In the genomic region with DNA sequence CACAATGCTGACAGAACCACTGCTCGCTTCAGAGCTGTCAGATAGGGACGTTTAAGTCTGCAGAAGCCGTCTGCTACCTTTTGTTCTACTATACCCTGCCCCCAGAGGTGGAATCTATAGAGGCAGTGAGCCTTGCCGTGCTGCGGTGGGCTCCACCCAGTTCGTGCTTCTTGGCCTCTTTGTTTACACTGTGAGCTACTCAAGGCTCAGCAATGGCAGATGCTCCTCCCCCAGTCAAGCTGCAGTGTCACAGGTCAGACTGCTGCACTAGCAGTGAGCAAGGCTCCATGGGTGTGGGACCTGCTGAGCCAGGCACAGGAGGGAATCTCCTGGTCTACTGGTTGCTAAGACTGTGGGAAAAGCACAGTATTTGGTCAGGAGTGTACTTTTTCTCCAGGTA, we compare ENCODE assay signal across 12 cellular contexts. TPM values are rescaled to one million over a fixed set of nuclear protein-coding genes. Genes with fewer than 3 reads are reported as not detected.
DNase-seq lines count a peak whose midpoint lies in the region; ATAC-seq and TF ChIP-seq lines count a peak whose summit lies in the region.
"Had no signal": no experiment of that assay in that cellular context is flagged by ENCODE, and none has a peak within 500 bp of the region (broad histone marks: within the 10 kb centered on the region; RNA-seq: fewer than 3 reads in every experiment).

No MANE protein-coding gene starts in this region.

- H3K27ac ChIP-seq in PC-9 (no peak overlapping the region), Peyer's patch (no peak overlapping the region)
- H3K27ac ChIP-seq: BLaER1, thoracic aorta had no signal

- H3K9me2 ChIP-seq in PC-9 (ENCODE audit: insufficient read depth): no peaks in the 10 kb centered on the region

- H3K79me2 ChIP-seq in PC-9 (ENCODE audit: low read depth): no peaks in the 10 kb centered on the region

- ATAC-seq in HG02763 (IDR thresholded peaks at IDR 0.05; ENCODE audit: unreplicated experiment) (no peak), GM18907 (IDR thresholded peaks at IDR 0.05; ENCODE audit: unreplicated experiment) (no peak)
- ATAC-seq: naive thymus-derived CD4-positive, alpha-beta T cell had no signal

- BruUV-seq in PC-9 (replicated peaks; lab: Mats Ljungman, UMichigan): no TSS peak

- no peaks in the 10 kb centered on the region for H3K36me3 ChIP-seq in PC-9 (ENCODE audit: low read depth)
- no peaks in the 10 kb centered on the region for H3K36me3 ChIP-seq in Peyer's patch
- H3K36me3 ChIP-seq: BLaER1, thoracic aorta had no signal

- H3K4me3 ChIP-seq in PC-9 (peak overlapping the region; percentile 39; the same call in 1 of the 2 replicates), Peyer's patch (no peak overlapping the region)
- H3K4me3 ChIP-seq: BLaER1, thoracic aorta had no signal

- no peaks in the 10 kb centered on the region for H3K9me3 ChIP-seq in PC-9 (ENCODE audit: insufficient read depth, low read depth)
- H3K9me3 ChIP-seq in Peyer's patch: no peaks in the 10 kb centered on the region
- H3K9me3 ChIP-seq: thoracic aorta had no signal

- intact Hi-C loops in PC-9 (cut with micrococcal nuclease; ENCODE audit: unreplicated experiment): loop anchor here (2.0 kb wide), 1 partner anchor 43 kb away; no protein-coding TSS in a partner anchor

- peak overlapping the region; percentile 80 for H3K4me2 ChIP-seq in PC-9
- H3K4me2 ChIP-seq: BLaER1 had no signal

- DNase-seq in CMK (ENCODE audit: low read depth) (peak; percentile 56), HT1080 (ENCODE audit: low read depth) (peak; percentile 61), PC-9 (peak; percentile 87 to 90), glomerular visceral epithelial cell (ENCODE audit: extremely low spot score) (peak; percentile 42), Peyer's patch (no peak)
- DNase-seq in stimulated activated CD4-positive, alpha-beta T cell treated with anti-CD3 and anti-CD28 coated beads, Interleukin-1b, Interleukin-23, amount 100 ng/mL, for 48 hours: no peak
- DNase-seq: naive thymus-derived CD4-positive, alpha-beta T cell; stimulated activated CD4-positive, alpha-beta T cell treated with anti-CD3 and anti-CD28 coated beads, Interleukin-4, amount 100 ng/mL, for 1 hour had no signal

- CTCF ChIA-PET in PC-9 (lab: Charles Lee): interaction anchor here (0.7 to 1.4 kb wide), 3 partner anchors 8 to 213 kb away, joined by 4 to 6 read pairs (median 4); a partner anchor contains a TSS

- peak overlapping the region; percentile 68; the same call in 1 of the 2 replicates for H2AFZ ChIP-seq in PC-9

- no peak for TF ChIP-seq POLR2A in Peyer's patch (IDR thresholded peaks at IDR 0.05)

- no peaks in the 10 kb centered on the region for H4K20me1 ChIP-seq in PC-9 (ENCODE audit: insufficient read depth)
- H4K20me1 ChIP-seq: BLaER1 had no signal

- peaks cover 12% of the 10 kb centered on the region for H3K4me1 ChIP-seq in PC-9 (replicated peaks; ENCODE audit: insufficient read depth)
- peaks cover 0 to 10% (median 0%) of the 10 kb centered on the region in 4 donors for H3K4me1 ChIP-seq in Peyer's patch
- H3K4me1 ChIP-seq: BLaER1 had no signal

- H3K27me3 ChIP-seq in PC-9 (ENCODE audit: insufficient read depth, low read depth) (no peaks in the 10 kb centered on the region), Peyer's patch (no peaks in the 10 kb centered on the region)
- H3K27me3 ChIP-seq: BLaER1 had no signal

- no peaks in the 10 kb centered on the region for H3F3A ChIP-seq in PC-9 (ENCODE audit: insufficient read depth, low read depth)

- POLR2A ChIA-PET in PC-9 (lab: Charles Lee; ENCODE audit: unreplicated experiment): interaction anchor here (0.6 kb wide), 2 partner anchors 11 to 48 kb away, joined by 3 read pairs; no protein-coding TSS in a partner anchor

- TF ChIP-seq CTCF in PC-9 (conservative IDR thresholded peaks at IDR 0.05) (peak; percentile 35; the same call in 1 of the 2 replicates), Peyer's patch (IDR thresholded peaks at IDR 0.05) (no peak)

RNA-seq across cellular contexts. Expression of a gene that starts 47.1 kb away (rescaled TPM):
- total RNA-seq in HT1080 (2014; rRNA removed; shearing (Covaris generic)): 1.2 and 1.5 TPM in 2 replicates
- 3.3 and 5.3 TPM in 2 replicates for polyA plus RNA-seq in HT1080 (2015; cell fraction: cytosol; rRNA removed)
- 3.8 and 4.2 TPM in 2 replicates for polyA plus RNA-seq in HT1080 (2015; cell fraction: nucleus; rRNA removed)
- total RNA-seq in PC-9 (2021): 20.6 and 34.8 TPM in 2 replicates
- 10 to 100 TPM in 2 of 4 donors, 1 to 10 TPM in 2; 4.1 to 22.0 (median 9.9) TPM for total RNA-seq in Peyer's patch

RNA-seq across cellular contexts. Expression of a gene that starts 47.1 kb away (rescaled TPM):
- total RNA-seq in HT1080 (2014; rRNA removed; shearing (Covaris generic)): 26.6 and 30.1 TPM in 2 replicates
- 36.5 and 52.6 TPM in 2 replicates for polyA plus RNA-seq in HT1080 (2015; cell fraction: cytosol; rRNA removed)
- 65.4 and 75.4 TPM in 2 replicates for polyA plus RNA-seq in HT1080 (2015; cell fraction: nucleus; rRNA removed)
- total RNA-seq in PC-9 (2021) (80.1 and 113 TPM in 2 replicates), Peyer's patch (10 to 100 TPM; 19.8 to 52.5 (median 40.3) TPM)

Comparison
In these comparisons a context has a peak if more than half of its experiments do, and no peak if none do; other contexts are left out.
1. DNase-seq: peak in CMK (single experiment), HT1080 (single experiment), PC-9 (2 of 2) and glomerular visceral epithelial cell (single experiment); none in Peyer's patch (0 of 3) and stimulated activated CD4-positive, alpha-beta T cell treated with anti-CD3 and anti-CD28 coated beads, Interleukin-1b, Interleukin-23, amount 100 ng/mL, for 48 hours (single experiment).